Comparison of ENCODE assay signal across 10 cellular contexts in genomic region chrX:154727418-154728323, GRCh38. TPM values are rescaled to one million over a fixed set of nuclear protein-coding genes. Genes with fewer than 3 reads are reported as not detected.
A peak's percentile ranks its signal among the peaks of the same experiment; 100 is the strongest.
DNase-seq lines count a peak whose midpoint lies in the region; ATAC-seq and TF ChIP-seq lines count a peak whose summit lies in the region.
"Had no signal": no experiment of that assay in that cellular context is flagged by ENCODE, and none has a peak within 500 bp of the region (broad histone marks: within the 10 kb centered on the region; RNA-seq: fewer than 3 reads in every experiment).

No MANE protein-coding gene starts in this region.

- TF ChIP-seq CTCF in RWPE2 (IDR thresholded peaks at IDR 0.05; ENCODE audit: poor library complexity, severe bottlenecking), result no peak
- TF ChIP-seq CTCF in neutrophil (IDR thresholded peaks at IDR 0.05), result no peak

- no peak overlapping the region for H3K4me3 ChIP-seq in CD4-positive, CD25-positive, alpha-beta regulatory T cell (ENCODE audit: low read depth, low read length)
- no peak overlapping the region for H3K4me3 ChIP-seq in RWPE2 (ENCODE audit: severe bottlenecking)
- no peak overlapping the region for H3K4me3 ChIP-seq in neutrophil (ENCODE audit: low read depth in 1 of 2, low read length in 1 of 2)

- no peaks in the 10 kb centered on the region for H3K27me3 Mint-ChIP-seq in CD4-positive, CD25-positive, alpha-beta regulatory T cell
- H3K27me3 Mint-ChIP-seq: activated naive CD4-positive, alpha-beta T cell treated with anti-CD3 and anti-CD28 coated beads, Interleukin-2, amount 50 U/mL, for 24 hours had no signal

- H3K9me3 ChIP-seq in CD4-positive, CD25-positive, alpha-beta regulatory T cell (ENCODE audit: control insufficient read depth in 2 of 2, low read length in 2 of 2), result no peaks in the 10 kb centered on the region
- H3K9me3 ChIP-seq in RWPE2 (ENCODE audit: severe bottlenecking) (no peaks in the 10 kb centered on the region), neutrophil (no peaks in the 10 kb centered on the region)

- H3K4me1 Mint-ChIP-seq in CD4-positive, CD25-positive, alpha-beta regulatory T cell, result peaks cover 9 to 14% (median 12%) of the 10 kb centered on the region in 4 donors

- H3K4me1 ChIP-seq in CD4-positive, CD25-positive, alpha-beta regulatory T cell (ENCODE audit: control insufficient read depth, insufficient read depth, low read length, poor library complexity, severe bottlenecking), result peaks cover 4% of the 10 kb centered on the region
- H3K4me1 ChIP-seq in RWPE2 (ENCODE audit: insufficient read depth, poor library complexity, severe bottlenecking) (peaks cover 49% of the 10 kb centered on the region), neutrophil (ENCODE audit: control insufficient read depth in 1 of 2, insufficient read depth in 1 of 2, low read depth in 1 of 2, low read length in 1 of 2) (peaks cover 96 to 100% of the 10 kb centered on the region in 2 experiments)

- no peaks in the 10 kb centered on the region for H3K36me3 ChIP-seq in CD4-positive, CD25-positive, alpha-beta regulatory T cell (ENCODE audit: control insufficient read depth, insufficient read depth, low read length)
- H3K36me3 ChIP-seq in RWPE2 (ENCODE audit: low read depth), result no peaks in the 10 kb centered on the region
- no peaks in the 10 kb centered on the region for H3K36me3 ChIP-seq in neutrophil

- no peaks in the 10 kb centered on the region for H3K36me3 Mint-ChIP-seq in CD4-positive, CD25-positive, alpha-beta regulatory T cell
- H3K36me3 Mint-ChIP-seq: activated naive CD4-positive, alpha-beta T cell treated with anti-CD3 and anti-CD28 coated beads, Interleukin-2, amount 50 U/mL, for 24 hours had no signal

- no peaks in the 10 kb centered on the region for H3K9me3 Mint-ChIP-seq in CD4-positive, CD25-positive, alpha-beta regulatory T cell
- H3K9me3 Mint-ChIP-seq: activated naive CD4-positive, alpha-beta T cell treated with anti-CD3 and anti-CD28 coated beads, Interleukin-2, amount 50 U/mL, for 24 hours had no signal

- H3K27ac Mint-ChIP-seq in CD4-positive, CD25-positive, alpha-beta regulatory T cell, result peak overlapping the region in 2 of 3 donors; percentile 7 to 68
- H3K27ac Mint-ChIP-seq: activated naive CD4-positive, alpha-beta T cell treated with anti-CD3 and anti-CD28 coated beads, Interleukin-2, amount 50 U/mL, for 24 hours had no signal

- no peak overlapping the region for H3K27ac ChIP-seq in CD4-positive, CD25-positive, alpha-beta regulatory T cell (ENCODE audit: insufficient read depth, low read length, poor library complexity, severe bottlenecking)
- H3K27ac ChIP-seq in RWPE2 (ENCODE audit: poor library complexity, severe bottlenecking) (peak overlapping the region; percentile 84), neutrophil (peak overlapping the region; percentile 86)

- H3K4me3 Mint-ChIP-seq in CD4-positive, CD25-positive, alpha-beta regulatory T cell, result peak overlapping the region in 1 of 4 donors; percentile 26
- H3K4me3 Mint-ChIP-seq: activated naive CD4-positive, alpha-beta T cell treated with anti-CD3 and anti-CD28 coated beads, Interleukin-2, amount 50 U/mL, for 24 hours had no signal

- H3K27me3 ChIP-seq in CD4-positive, CD25-positive, alpha-beta regulatory T cell (ENCODE audit: control insufficient read depth, insufficient read depth, low read length), result no peaks in the 10 kb centered on the region
- H3K27me3 ChIP-seq in RWPE2 (ENCODE audit: insufficient read depth, poor library complexity, severe bottlenecking) (no peaks in the 10 kb centered on the region), neutrophil (no peaks in the 10 kb centered on the region)

- no peak for ATAC-seq in CD4-positive, CD25-positive, alpha-beta regulatory T cell (ENCODE audit: low read depth in 2 of 2)
- peak; percentile 57 for ATAC-seq in RWPE2 (ENCODE audit: low read depth)
- ATAC-seq in HG02798 (IDR thresholded peaks at IDR 0.05; ENCODE audit: poor library complexity, unreplicated experiment), result no peak
- no peak for ATAC-seq in HG03354 (IDR thresholded peaks at IDR 0.05; ENCODE audit: poor library complexity, severe bottlenecking, unreplicated experiment)

- no peak for DNase-seq in CD4-positive, CD25-positive, alpha-beta regulatory T cell
- DNase-seq in RWPE2 (ENCODE audit: low spot score), result peak; percentile 38
- peak; percentile 29 for DNase-seq in fibroblast of peridontal ligament (ENCODE audit: extremely low read depth)
- DNase-seq in globus pallidus (ENCODE audit: low spot score), result no peak
- no peak for DNase-seq in hepatic stellate cell (ENCODE audit: low spot score)
- DNase-seq: NCI-H1694 treated with DMSO at 0.1 percent for 48 hours had no signal

RNA-seq across cellular contexts. Expression of gene GAB3, which starts 23.2 kb away (rescaled TPM):
- total RNA-seq in CD4-positive, CD25-positive, alpha-beta regulatory T cell, result 6.0 TPM
- polyA plus RNA-seq in CD4-positive, CD25-positive, alpha-beta regulatory T cell, result 1 to 10 TPM in 1 of 4 donors, under 1 TPM in 3; 0.07 to 1.5 (median 0.55) TPM

RNA-seq across cellular contexts. Expression of gene DKC1, which starts 35.0 kb away (rescaled TPM):
- total RNA-seq in CD4-positive, CD25-positive, alpha-beta regulatory T cell, result 55.0 TPM
- polyA plus RNA-seq in CD4-positive, CD25-positive, alpha-beta regulatory T cell, result 10 to 100 TPM; 28.3 to 44.8 (median 38.0) TPM

Comparison
In these comparisons a context has a peak if more than half of its experiments do, and no peak if none do; other contexts are left out.
1. DNase-seq: peak in RWPE2 (single experiment) and fibroblast of peridontal ligament (single experiment); none in CD4-positive, CD25-positive, alpha-beta regulatory T cell (0 of 3), globus pallidus (single experiment) and hepatic stellate cell (single experiment).